Comparison of ENCODE assay signal across 23 cellular contexts in genomic region chr2:71696381-71696780, GRCh38.
DNase-seq lines count a peak whose midpoint lies in the region; ATAC-seq and TF ChIP-seq lines count a peak whose summit lies in the region.
"Had no signal": no experiment of that assay in that cellular context is flagged by ENCODE, and none has a peak within 500 bp of the region (broad histone marks: within the 10 kb centered on the region; RNA-seq: fewer than 3 reads in every experiment).

No MANE protein-coding gene starts in this region.

- peak overlapping the region; percentile 21 for H3K9ac ChIP-seq in NT2/D1 (ENCODE audit: insufficient read length, low read depth)
- H3K9ac ChIP-seq: SK-N-SH had no signal

- H3K4me3 Mint-ChIP-seq in MCF 10A (ENCODE audit: unreplicated experiment): no peak overlapping the region
- H3K4me3 Mint-ChIP-seq: HFFc6 had no signal

- peaks cover 27% of the 10 kb centered on the region for H3K4me1 ChIP-seq in NT2/D1 (ENCODE audit: insufficient read depth, insufficient read length)

- no peaks in the 10 kb centered on the region for H3K27me3 ChIP-seq in NT2/D1 (ENCODE audit: insufficient read depth, insufficient read length)

- intact Hi-C loops in cardiac septum (cut with DNase I) (no loop called here), left cardiac atrium (cut with DNase I) (loop anchor here in 1 of 2 donors (10.0 kb wide), 1 partner anchor 82 kb away; no protein-coding TSS in a partner anchor), posterior vena cava (cut with DNase I) (no loop called here), MCF 10A (cut with micrococcal nuclease) (no loop called here)

- DNase-seq in cardiac septum (ENCODE audit: low spot score) (peak; percentile 33), left cardiac atrium (no peak), NT2/D1 (ENCODE audit: low read depth, low spot score) (no peak), fibroblast of pulmonary artery (ENCODE audit: low read depth) (peak; percentile 9), posterior vena cava (ENCODE audit: low spot score) (peak; percentile 72), MCF 10A (ENCODE audit: unreplicated experiment) (no peak), NCI-H1694 (lab: John Stamatoyannopoulos, UW) (no peak)
- DNase-seq: AML-193, DMS53, GF-D8, H7, HFFc6, KG1, MV-4-11, NCI-H1105 treated with DMSO at 0.1 percent for 48 hours, NCI-H2081, NCI-H2171, NCI-H524 treated with DMSO at 0.1 percent for 48 hours, NCI-H82, OCI-M1, SIG-M5, SK-N-SH had no signal

- H3K36me3 ChIP-seq in NT2/D1 (ENCODE audit: insufficient read depth, insufficient read length, low read length): no peaks in the 10 kb centered on the region

- BruUV-seq in MCF 10A (replicated peaks; lab: Mats Ljungman, UMichigan): no TSS peak

- no peaks in the 10 kb centered on the region for H3K9me3 Mint-ChIP-seq in MCF 10A (ENCODE audit: unreplicated experiment)
- H3K9me3 Mint-ChIP-seq: HFFc6 had no signal

- peaks cover 45% of the 10 kb centered on the region for H3K27me3 Mint-ChIP-seq in MCF 10A (ENCODE audit: insufficient read depth, unreplicated experiment)

- CTCF ChIA-PET in MCF 10A (lab: Yijun Ruan, JAX): interaction anchor here (0.6 kb wide), 2 partner anchors 152 to 403 kb away, joined by 3 to 4 read pairs; no protein-coding TSS in a partner anchor

- POLR2A ChIA-PET in MCF 10A (lab: Yijun Ruan, JAX): no interaction called here

- no peaks in the 10 kb centered on the region for H3K9me3 ChIP-seq in NT2/D1 (ENCODE audit: insufficient read depth, low read length)
- H3K9me3 ChIP-seq: SK-N-SH had no signal

- H3K4me3 ChIP-seq in NT2/D1 (ENCODE audit: insufficient read length, low read depth) (no peak overlapping the region), fibroblast of pulmonary artery (replicated peaks; ENCODE audit: low read depth, low read length) (no peak overlapping the region)

- no peaks in the 10 kb centered on the region for H3K36me3 Mint-ChIP-seq in MCF 10A (ENCODE audit: insufficient read depth, unreplicated experiment)

- ATAC-seq in left cardiac atrium: no peak
- no peak for ATAC-seq in GM18511 (IDR thresholded peaks at IDR 0.05; ENCODE audit: unreplicated experiment)

- H3K4me1 Mint-ChIP-seq in MCF 10A (ENCODE audit: insufficient read depth, unreplicated experiment): no peaks in the 10 kb centered on the region

- TF ChIP-seq CTCF in fibroblast of pulmonary artery (IDR thresholded peaks at IDR 0.05; ENCODE audit: low read length, missing control alignments): no peak
- TF ChIP-seq CTCF in MCF 10A (IDR thresholded peaks at IDR 0.05; ENCODE audit: unreplicated experiment): no peak

- no peak overlapping the region for H3K27ac Mint-ChIP-seq in MCF 10A (ENCODE audit: low read depth, unreplicated experiment)
- H3K27ac Mint-ChIP-seq: HFFc6 had no signal

Comparison
In these comparisons a context has a peak if more than half of its experiments do, and no peak if none do; other contexts are left out.
1. DNase-seq: peak in cardiac septum (single experiment), fibroblast of pulmonary artery (single experiment) and posterior vena cava (single experiment); none in left cardiac atrium (single experiment), NT2/D1 (single experiment), MCF 10A (single experiment) and NCI-H1694 (single experiment).